Comparison of ENCODE assay signal across 8 cellular contexts in genomic region chr2:178522950-178523595, GRCh38. TPM values are rescaled to one million over a fixed set of nuclear protein-coding genes. Genes with fewer than 3 reads are reported as not detected.
DNase-seq lines count a peak whose midpoint lies in the region; ATAC-seq, FAIRE-seq and TF ChIP-seq lines count a peak whose summit lies in the region.

No MANE protein-coding gene starts in this region.

- peak; percentile 14 to 80 (median 61) for TF ChIP-seq CTCF in dorsolateral prefrontal cortex (IDR thresholded peaks at IDR 0.05 in 54 of 56, conservative IDR thresholded peaks at IDR 0.05 in 2 of 56; ENCODE audit: low read depth in 1 of 56, partially characterized antibody in 56 of 56)
- peak; percentile 53 to 66 (median 64) for TF ChIP-seq CTCF in right lobe of liver (IDR thresholded peaks at IDR 0.05)

- no peaks in the 10 kb centered on the region for H3K27me3 ChIP-seq in dorsolateral prefrontal cortex
- H3K27me3 ChIP-seq in right lobe of liver: no peaks in the 10 kb centered on the region

- H3K9me3 ChIP-seq in right lobe of liver: no peaks in the 10 kb centered on the region

- DNase-seq in NCI-H446 (lab: John Stamatoyannopoulos, UW) (peak; percentile 82 to 92), dorsolateral prefrontal cortex (peak; percentile 31 to 83 (median 74)), right lobe of liver (peak; percentile 74 to 83 (median 82))
- peak; percentile 76 to 77 for DNase-seq in activated CD4-positive, alpha-beta T cell treated with anti-CD3 and anti-CD28 coated beads, Interleukin-2, amount 50 U/mL, for 4 hours
- DNase-seq in stimulated activated CD4-positive, alpha-beta T cell treated with anti-CD3 and anti-CD28 coated beads, Interleukin-4, amount 100 ng/mL, for 1 hour: peak; percentile 75

- FAIRE-seq in A204.1 (lab: Jason Lieb, UNC): peak; percentile 72

- peak overlapping the region in 34 of 59 donors; percentile 2 to 81 (median 48) for H3K27ac ChIP-seq in dorsolateral prefrontal cortex
- peak overlapping the region; percentile 19 to 62 (median 19) for H3K27ac ChIP-seq in right lobe of liver

- TF ChIP-seq POLR2A in right lobe of liver (IDR thresholded peaks at IDR 0.05): peak; percentile 18

- H3K4me3 ChIP-seq in dorsolateral prefrontal cortex (peak overlapping the region; percentile 42 to 88 (median 64)), right lobe of liver (peak overlapping the region; percentile 47 to 67 (median 58))

- no peaks in the 10 kb centered on the region for H3K36me3 ChIP-seq in right lobe of liver

- WGBS in right lobe of liver (ENCODE audit: insufficient coverage, low coverage, low lambda C conversion rate, missing lambda C conversion rate): 22% methylated on average over 17 of the region's 25 CpGs

- intact Hi-C loops in dorsolateral prefrontal cortex (cut with DNase I) (no loop called here), right lobe of liver (cut with DNase I) (no loop called here)

- H3K4me1 ChIP-seq in right lobe of liver: peaks cover 0 to 4% (median 0%) of the 10 kb centered on the region in 4 donors

- ATAC-seq in GM18508 (IDR thresholded peaks at IDR 0.05; ENCODE audit: insufficient read depth, unreplicated experiment): peak; percentile 72
- peak; percentile 94 for ATAC-seq in HG03039 (IDR thresholded peaks at IDR 0.05; ENCODE audit: unreplicated experiment)
- peak; percentile 98 to 99 (median 98) for ATAC-seq in right lobe of liver

RNA-seq across cellular contexts. Expression of gene PLEKHA3, which starts 42.8 kb away (rescaled TPM):
- total RNA-seq in dorsolateral prefrontal cortex (10 to 100 TPM; 23.8 to 61.8 (median 37.5) TPM), right lobe of liver (10 to 100 TPM in 4 of 6 experiments, 1 to 10 TPM in 2; 4.4 to 21.2 (median 15.1) TPM)

RNA-seq across cellular contexts. Expression of gene FKBP7, which starts 44.7 kb away (rescaled TPM):
- 1 to 10 TPM in 116 of 120 experiments, under 1 TPM in 4; 0.76 to 7.8 (median 3.0) TPM for total RNA-seq in dorsolateral prefrontal cortex
- 10 to 100 TPM in 1 of 6 experiments, 1 to 10 TPM in 5; 2.5 to 12.7 (median 4.8) TPM for total RNA-seq in right lobe of liver

Comparison
In these comparisons a context has a peak if more than half of its experiments do, and no peak if none do; other contexts are left out.
1. Peak in every context shown above with its lines: DNase-seq, ATAC-seq, H3K4me3 ChIP-seq and H3K27ac ChIP-seq.